9 cellular contexts compared by ENCODE assay signal in the genomic region with DNA sequence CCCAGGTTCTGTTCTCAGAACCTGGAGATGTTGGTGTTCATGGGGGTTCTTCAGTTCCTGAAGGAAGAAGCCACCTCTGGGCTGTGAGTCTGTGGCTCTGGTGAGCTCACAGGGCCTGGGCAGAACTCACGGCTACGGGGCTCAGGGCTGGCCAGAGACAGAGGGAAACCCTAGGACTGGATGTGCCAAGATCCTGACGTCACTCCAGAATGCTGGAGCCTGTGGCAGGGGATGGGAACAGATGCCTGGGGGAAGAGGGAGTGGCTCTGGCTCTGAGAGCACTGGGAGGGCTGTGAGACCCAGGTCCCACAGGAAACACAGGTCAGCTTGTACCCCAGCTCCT. TPM values are rescaled to one million over a fixed set of nuclear protein-coding genes. Genes with fewer than 3 reads are reported as not detected.
A peak's percentile ranks its signal among the peaks of the same experiment; 100 is the strongest.
DNase-seq lines count a peak whose midpoint lies in the region; ATAC-seq lines count a peak whose summit lies in the region.
"Had no signal": no experiment of that assay in that cellular context is flagged by ENCODE, and none has a peak within 500 bp of the region (broad histone marks: within the 10 kb centered on the region; RNA-seq: fewer than 3 reads in every experiment).

Gene OTOF, minus strand, starts transcription at position 214 of the 343 bp plus-strand sequence.

- H3K4me3 ChIP-seq in H7 (ENCODE audit: insufficient read depth, low read depth, low read length) = no peak within 1 kb of the TSS

- DNase-seq in AG08396 (ENCODE audit: low spot score) = peak; percentile 85
- DNase-seq in H7 = peak; percentile 39
- DNase-seq in amniotic stem cell (lab: John Stamatoyannopoulos, UW) = peak; percentile 30
- peak; percentile 74 for DNase-seq in islet precursor cell
- no peak for DNase-seq in T1000 (lab: John Stamatoyannopoulos, UW)
- no peak for DNase-seq in NCI-H774 (lab: John Stamatoyannopoulos, UW)
- DNase-seq: NCI-H524 treated with DMSO at 0.1 percent for 48 hours had no signal

- no peak for ATAC-seq in HG02840 (IDR thresholded peaks at IDR 0.05; ENCODE audit: low FRiP score, unreplicated experiment)
- ATAC-seq in HG03460 (IDR thresholded peaks at IDR 0.05; ENCODE audit: unreplicated experiment) = no peak

- no peaks in the 10 kb centered on the region for H3K27me3 ChIP-seq in H7 (ENCODE audit: control insufficient read depth, insufficient read depth, low read length)

- no peaks in the 10 kb centered on the region for H3K36me3 ChIP-seq in H7 (replicated peaks; ENCODE audit: control insufficient read depth, insufficient read depth, low read length)

RNA-seq across cellular contexts. Expression of gene OTOF, which starts in this region (rescaled TPM):
- 0.07 and 0.14 TPM in 2 replicates for total RNA-seq in H7 (2014; rRNA removed; shearing (Covaris generic))

Comparison
In these comparisons a context has a peak if more than half of its experiments do, and no peak if none do; other contexts are left out.
1. Peak in DNase-seq in H7; RNA of the gene not detected or under 1 TPM.
2. DNase-seq: peak in AG08396 (single experiment), amniotic stem cell (single experiment) and islet precursor cell (single experiment); none in T1000 (single experiment) and NCI-H774 (single experiment).